15 cellular contexts compared by ENCODE assay signal in genomic region chr2:211744379-211744778, GRCh38.
DNase-seq lines count a peak whose midpoint lies in the region; ATAC-seq and TF ChIP-seq lines count a peak whose summit lies in the region.
"Had no signal": no experiment of that assay in that cellular context is flagged by ENCODE, and none has a peak within 500 bp of the region (broad histone marks: within the 10 kb centered on the region; RNA-seq: fewer than 3 reads in every experiment).

No MANE protein-coding gene starts in this region.

- peak; percentile 33 for DNase-seq in NCI-H146 (lab: John Stamatoyannopoulos, UW)
- DNase-seq in NCI-H146 treated with DMSO at 0.1 percent for 48 hours (lab: John Stamatoyannopoulos, UW; ENCODE audit: unreplicated experiment) = no peak
- DNase-seq in caudate nucleus (lab: John Stamatoyannopoulos, UW) = no peak
- no peak for DNase-seq in neural crest cell (ENCODE audit: low read depth, low spot score)
- DNase-seq in superior temporal gyrus (ENCODE audit: extremely low spot score) = peak; percentile 69
- no peak for DNase-seq in upper lobe of left lung
- DNase-seq in SKM-1 (lab: John Stamatoyannopoulos, UW; ENCODE audit: unreplicated experiment) = no peak
- no peak for DNase-seq in DMS79 (lab: John Stamatoyannopoulos, UW)
- DNase-seq: HCEC 1CT, MM.1S, NCI-H1105, NCI-H1930, NCI-H524, PC-3 had no signal

- no peaks in the 10 kb centered on the region for H3K9me3 Mint-ChIP-seq in neural crest cell

- H3K36me3 Mint-ChIP-seq in neural crest cell (ENCODE audit: low read depth) = no peaks in the 10 kb centered on the region

- H3K27ac Mint-ChIP-seq in neural crest cell (ENCODE audit: unreplicated experiment) = peak overlapping the region; percentile 52

- TF ChIP-seq POLR2A in upper lobe of left lung (IDR thresholded peaks at IDR 0.05) = no peak

- peaks cover 0 to 4% (median 0%) of the 10 kb centered on the region in 4 donors for H3K4me1 ChIP-seq in upper lobe of left lung

- TF ChIP-seq CTCF in neural crest cell (conservative IDR thresholded peaks at IDR 0.05) (no peak), upper lobe of left lung (IDR thresholded peaks at IDR 0.05) (no peak)

- no peaks in the 10 kb centered on the region for H3K27me3 Mint-ChIP-seq in neural crest cell (ENCODE audit: low read depth)

- H3K27ac ChIP-seq in caudate nucleus (ENCODE audit: low read depth, low read length) (peak overlapping the region; percentile 75), upper lobe of left lung (no peak overlapping the region)
- H3K27ac ChIP-seq: 22Rv1 had no signal

- WGBS in upper lobe of left lung, 2 donors = 74 to 78% methylated on average over 5 of the region's 5 CpGs

- no peak overlapping the region for H3K4me3 ChIP-seq in upper lobe of left lung

- no peaks in the 10 kb centered on the region for H3K27me3 ChIP-seq in upper lobe of left lung

- H3K9me3 ChIP-seq in upper lobe of left lung = no peaks in the 10 kb centered on the region

- TF ChIP-seq EP300 in upper lobe of left lung (IDR thresholded peaks at IDR 0.05) = no peak

- no peak for ATAC-seq in upper lobe of left lung (ENCODE audit: low FRiP score in 2 of 2)

- H3K4me3 Mint-ChIP-seq in neural crest cell = peak overlapping the region; percentile 67

- peaks cover 27% of the 10 kb centered on the region for H3K4me1 Mint-ChIP-seq in neural crest cell

- H3K36me3 ChIP-seq in upper lobe of left lung = no peaks in the 10 kb centered on the region

Comparison
In these comparisons a context has a peak if more than half of its experiments do, and no peak if none do; other contexts are left out.
1. DNase-seq: peak in NCI-H146 (single experiment) and superior temporal gyrus (single experiment); none in NCI-H146 treated with DMSO at 0.1 percent for 48 hours (single experiment), caudate nucleus (0 of 61), neural crest cell (single experiment), upper lobe of left lung (0 of 2), SKM-1 (single experiment) and DMS79 (single experiment).